In genomic region chr9:128107971-128108783, GRCh38 we compare ENCODE assay signal across 1 cellular context.
TF ChIP-seq lines count a peak whose summit lies in the region.

No MANE protein-coding gene starts in this region.

TF ChIP-seq in SK-N-SH treated with all-trans-retinoic acid at 6 μM for 48 hours, 23 proteins besides CTCF, POLR2A, EP300 and RAD21 (continued from another document):
- TF ChIP-seq TCF4 (CRISPR knock-in tag; IDR thresholded peaks at IDR 0.05; ENCODE audit: borderline replicate concordance) (no peak), SNAI2 (CRISPR knock-in tag; IDR thresholded peaks at IDR 0.05) (no peak), ESRRG (CRISPR knock-in tag; IDR thresholded peaks at IDR 0.05) (no peak)
TF ChIP-seq in SK-N-SH treated with all-trans-retinoic acid at 6 μM for 48 hours: peak in this region for 0.
